ENCODE assay signal across 24 cellular contexts in the genomic region with DNA sequence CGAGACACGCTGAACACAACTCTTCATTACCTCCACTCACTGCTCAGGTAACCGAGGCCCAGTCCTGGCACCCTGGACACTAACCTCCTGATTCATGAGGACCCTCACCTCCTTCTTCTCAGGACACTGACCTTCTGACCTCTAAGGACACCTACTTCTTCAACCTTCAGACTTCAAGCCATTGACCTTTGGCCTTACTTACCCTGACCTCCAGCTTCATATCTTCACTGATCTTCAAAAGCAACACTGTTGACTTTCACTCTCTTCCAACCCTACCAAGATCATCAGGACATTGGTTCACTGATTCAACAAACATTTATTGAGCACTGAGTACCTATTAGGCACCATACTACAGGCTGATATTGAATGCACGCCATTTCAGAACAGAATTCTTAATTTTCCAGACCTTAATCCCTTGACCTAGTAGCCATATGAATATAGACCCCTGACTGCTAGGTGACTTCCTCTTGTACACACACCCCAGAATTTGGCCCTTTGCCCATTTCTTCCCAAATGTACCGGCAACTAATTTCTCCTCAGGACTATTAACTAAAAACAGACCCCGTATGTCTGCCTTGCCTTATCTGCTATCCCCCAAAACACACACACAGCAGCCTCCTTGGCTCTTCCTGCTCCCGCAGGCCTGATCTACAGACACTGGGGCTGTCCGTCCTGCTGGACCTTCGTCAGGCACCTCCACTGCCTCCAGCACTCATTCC. TPM values are rescaled to one million over a fixed set of nuclear protein-coding genes. Genes with fewer than 3 reads are reported as not detected.
DNase-seq lines count a peak whose midpoint lies in the region; ATAC-seq, FAIRE-seq and TF ChIP-seq lines count a peak whose summit lies in the region.
"Had no signal": no experiment of that assay in that cellular context is flagged by ENCODE, and none has a peak within 500 bp of the region (broad histone marks: within the 10 kb centered on the region; RNA-seq: fewer than 3 reads in every experiment).

No MANE protein-coding gene starts in this region.

- H3K4me1 Mint-ChIP-seq in astrocyte (ENCODE audit: low read depth, unreplicated experiment): peaks cover 17% of the 10 kb centered on the region
- H3K4me1 Mint-ChIP-seq in activated T-helper 1 cell treated with anti-CD3 and anti-CD28 coated beads, Interleukin-12 subunit alpha, Interleukin-12 subunit beta, Interleukin-2, Interleukin-4 antibody, amounts not matched to agents 30 ng/mL and 10 ng/mL and 1 ng/mL, durations not matched to agents 14 hours and 24 hours and 36 hours (ENCODE audit: low read depth): peaks cover 15% of the 10 kb centered on the region

- peak overlapping the region; percentile 70 for H3K4me3 Mint-ChIP-seq in astrocyte (ENCODE audit: unreplicated experiment)
- H3K4me3 Mint-ChIP-seq in activated T-helper 1 cell treated with anti-CD3 and anti-CD28 coated beads, Interleukin-12 subunit alpha, Interleukin-12 subunit beta, Interleukin-2, Interleukin-4 antibody, amounts not matched to agents 30 ng/mL and 10 ng/mL and 1 ng/mL, durations not matched to agents 14 hours and 24 hours and 36 hours: no peak overlapping the region
- H3K4me3 Mint-ChIP-seq: H9 had no signal

- CTCF ChIA-PET in HepG2 (lab: Yijun Ruan, JAX; ENCODE audit: low intra/inter-chr PET ratio, low total read pairs): no interaction called here

- no peaks in the 10 kb centered on the region for H3K27me3 Mint-ChIP-seq in astrocyte (ENCODE audit: low read depth, unreplicated experiment)
- peaks cover 28% of the 10 kb centered on the region for H3K27me3 Mint-ChIP-seq in activated T-helper 1 cell treated with anti-CD3 and anti-CD28 coated beads, Interleukin-12 subunit alpha, Interleukin-12 subunit beta, Interleukin-2, Interleukin-4 antibody, amounts not matched to agents 30 ng/mL and 10 ng/mL and 1 ng/mL, durations not matched to agents 14 hours and 24 hours and 36 hours (ENCODE audit: insufficient read depth)

- H3K27me3 ChIP-seq in HepG2 (ENCODE audit: control insufficient read depth in 1 of 2, insufficient read depth in 2 of 2, low read length in 2 of 2) (no peaks in the 10 kb centered on the region; a peak in 1 of 5 replicates), right lobe of liver (no peaks in the 10 kb centered on the region), astrocyte (ENCODE audit: insufficient read depth, low read length) (no peaks in the 10 kb centered on the region), neutrophil (peaks cover 26% of the 10 kb centered on the region)

- no peak overlapping the region for H3K9ac ChIP-seq in HepG2 (ENCODE audit: insufficient read depth, low read depth, low read length)
- H3K9ac ChIP-seq in astrocyte (ENCODE audit: low read length): no peak overlapping the region

- TF ChIP-seq CTCF in HepG2 (CRISPR knock-in tag; IDR thresholded peaks at IDR 0.05): no peak
- no peak for TF ChIP-seq CTCF in right lobe of liver (IDR thresholded peaks at IDR 0.05)
- no peak for TF ChIP-seq CTCF in astrocyte (IDR thresholded peaks at IDR 0.05; ENCODE audit: insufficient read depth, low read depth, low read length)
- no peak for TF ChIP-seq CTCF in neutrophil (IDR thresholded peaks at IDR 0.05)

- in situ Hi-C loops in HepG2 (cut with HindIII; ENCODE audit: extremely low pct_ligation_motif_present, low pct_unique_long_range_greater_than_20kb): no loop called here

- H3K27ac ChIP-seq in HepG2 (ENCODE audit: extremely low read length, insufficient read depth, low read length) (no peak overlapping the region), right lobe of liver (no peak overlapping the region), astrocyte (ENCODE audit: low read depth, low read length) (no peak overlapping the region), neutrophil (peak overlapping the region; percentile 6)
- H3K27ac ChIP-seq: SK-N-MC had no signal

- H3K36me3 ChIP-seq in HepG2 (replicated peaks in 1 of 2; ENCODE audit: control insufficient read depth in 1 of 2, insufficient read depth in 2 of 2, low read length in 2 of 2) (peaks cover 36 to 63% of the 10 kb centered on the region in 2 experiments), right lobe of liver (peaks cover 0 to 48% (median 14%) of the 10 kb centered on the region in 4 donors), astrocyte (ENCODE audit: insufficient read depth, low read length) (peaks cover 60% of the 10 kb centered on the region), neutrophil (peaks cover 34% of the 10 kb centered on the region)

- H3K9me3 Mint-ChIP-seq in astrocyte (ENCODE audit: unreplicated experiment): no peaks in the 10 kb centered on the region
- no peaks in the 10 kb centered on the region for H3K9me3 Mint-ChIP-seq in activated T-helper 1 cell treated with anti-CD3 and anti-CD28 coated beads, Interleukin-12 subunit alpha, Interleukin-12 subunit beta, Interleukin-2, Interleukin-4 antibody, amounts not matched to agents 30 ng/mL and 10 ng/mL and 1 ng/mL, durations not matched to agents 14 hours and 24 hours and 36 hours
- H3K9me3 Mint-ChIP-seq: H9 had no signal

- H2AFZ ChIP-seq in HepG2 (ENCODE audit: low read length): no peak overlapping the region
- H2AFZ ChIP-seq in astrocyte (ENCODE audit: low read depth, low read length): no peak overlapping the region

- H3K36me3 Mint-ChIP-seq in astrocyte (ENCODE audit: low read depth, unreplicated experiment): peaks cover 25% of the 10 kb centered on the region
- no peaks in the 10 kb centered on the region for H3K36me3 Mint-ChIP-seq in activated T-helper 1 cell treated with anti-CD3 and anti-CD28 coated beads, Interleukin-12 subunit alpha, Interleukin-12 subunit beta, Interleukin-2, Interleukin-4 antibody, amounts not matched to agents 30 ng/mL and 10 ng/mL and 1 ng/mL, durations not matched to agents 14 hours and 24 hours and 36 hours (ENCODE audit: low read depth)

- DNase-seq in HepG2 (ENCODE audit: low spot score) (no peak), right lobe of liver (no peak), astrocyte (ENCODE audit: low read depth) (no peak), NCI-H2171 treated with DMSO at 0.1 percent for 48 hours (lab: John Stamatoyannopoulos, UW) (no peak), dermis blood vessel endothelial cell (no peak)
- DNase-seq in activated CD4-positive, CD25-positive, alpha-beta regulatory T cell treated with anti-CD3 and anti-CD28 coated beads, Interleukin-2, amount 50 U/mL, for 72 hours: no peak
- DNase-seq in activated T-helper 1 cell treated with anti-CD3 and anti-CD28 coated beads, Interleukin-12 subunit alpha, Interleukin-12 subunit beta, Interleukin-2, Interleukin-4 antibody, amounts not matched to agents 30 ng/mL and 10 ng/mL and 1 ng/mL, durations not matched to agents 14 hours and 24 hours and 36 hours (ENCODE audit: low spot score): no peak
- DNase-seq: H9, MM.1S, NCI-H1092, NCI-H146, NCI-H2029 treated with DMSO at 0.1 percent for 48 hours, NCI-H2171, NCI-H446, NCI-H526 treated with DMSO at 0.1 percent for 48 hours, OCI-M1, Right ventricle myocardium superior had no signal

- H3K79me2 ChIP-seq in HepG2 (ENCODE audit: insufficient read depth, low read length): peaks cover 3% of the 10 kb centered on the region
- H3K79me2 ChIP-seq in astrocyte (ENCODE audit: insufficient read depth, low read length): peaks cover 43% of the 10 kb centered on the region

- no peak overlapping the region for H3K27ac Mint-ChIP-seq in astrocyte (ENCODE audit: unreplicated experiment)
- no peak overlapping the region for H3K27ac Mint-ChIP-seq in activated T-helper 1 cell treated with anti-CD3 and anti-CD28 coated beads, Interleukin-12 subunit alpha, Interleukin-12 subunit beta, Interleukin-2, Interleukin-4 antibody, amounts not matched to agents 30 ng/mL and 10 ng/mL and 1 ng/mL, durations not matched to agents 14 hours and 24 hours and 36 hours
- H3K27ac Mint-ChIP-seq: H9 had no signal

- no peak for TF ChIP-seq RAD21 in HepG2 (CRISPR knock-in tag; IDR thresholded peaks at IDR 0.05)

- peaks cover 20% of the 10 kb centered on the region for H3K4me1 ChIP-seq in HepG2 (ENCODE audit: insufficient read depth, low read length)
- H3K4me1 ChIP-seq in right lobe of liver: peaks cover 0 to 8% (median 0%) of the 10 kb centered on the region in 4 donors
- H3K4me1 ChIP-seq in astrocyte (ENCODE audit: insufficient read depth, low read length): peaks cover 19% of the 10 kb centered on the region
- peaks cover 21 to 24% of the 10 kb centered on the region in 2 experiments for H3K4me1 ChIP-seq in neutrophil (ENCODE audit: control insufficient read depth in 1 of 2, insufficient read depth in 1 of 2, low read depth in 1 of 2, low read length in 1 of 2)

- FAIRE-seq in HepG2 (lab: Jason Lieb, UNC) (no peak), astrocyte (lab: Jason Lieb, UNC) (no peak)
- FAIRE-seq: D721Med, G401.6, HTR-8/SVneo had no signal

- intact Hi-C loops in HepG2 (cut with micrococcal nuclease; ENCODE audit: unreplicated experiment): no loop called here
- intact Hi-C loops in right lobe of liver (cut with DNase I): no loop called here
- intact Hi-C loops in activated T-helper 1 cell treated with anti-CD3 and anti-CD28 coated beads, Interleukin-12 subunit alpha, Interleukin-12 subunit beta, Interleukin-2, Interleukin-4 antibody, amounts not matched to agents 30 ng/mL and 10 ng/mL and 1 ng/mL, durations not matched to agents 14 hours and 24 hours and 36 hours (cut with micrococcal nuclease): no loop called here

- no peak overlapping the region for H3K4me2 ChIP-seq in HepG2 (ENCODE audit: low read depth, low read length)
- no peak overlapping the region for H3K4me2 ChIP-seq in astrocyte (ENCODE audit: low read length)

- H4K20me1 ChIP-seq in HepG2 (ENCODE audit: insufficient read depth, low read length): no peaks in the 10 kb centered on the region
- peaks cover 73% of the 10 kb centered on the region for H4K20me1 ChIP-seq in astrocyte (ENCODE audit: insufficient read depth, low read length)

- H3K9me3 ChIP-seq in HepG2 (ENCODE audit: low read length): no peaks in the 10 kb centered on the region
- H3K9me3 ChIP-seq in right lobe of liver: no peaks in the 10 kb centered on the region
- no peaks in the 10 kb centered on the region for H3K9me3 ChIP-seq in astrocyte (ENCODE audit: insufficient read depth, low read depth, low read length)
- H3K9me3 ChIP-seq in neutrophil: no peaks in the 10 kb centered on the region

- no peak for TF ChIP-seq POLR2A in HepG2 (IDR thresholded peaks at IDR 0.05; ENCODE audit: insufficient read depth in 1 of 2, low read depth in 2 of 2, low read length in 2 of 2)
- TF ChIP-seq POLR2A in right lobe of liver (IDR thresholded peaks at IDR 0.05): no peak

- ATAC-seq in HepG2 (no peak), right lobe of liver (no peak)

- no TSS peak for BruUV-seq in HepG2 (replicated peaks; lab: Mats Ljungman, UMichigan)

- POLR2A ChIA-PET in HepG2 (lab: Yijun Ruan, JAX): interaction anchor here (0.6 to 1.1 kb wide), 2 partner anchors 11 to 28 kb away, joined by 3 read pairs; no protein-coding TSS in a partner anchor

- TF ChIP-seq EP300 in HepG2 (IDR thresholded peaks at IDR 0.05; ENCODE audit: low read depth in 2 of 2, low read length in 2 of 2): no peak
- no peak for TF ChIP-seq EP300 in HepG2 (CRISPR knock-in tag; IDR thresholded peaks at IDR 0.05; ENCODE audit: borderline replicate concordance)

- WGBS in HepG2 (ENCODE audit: low lambda C conversion rate): 86% methylated on average over 9 of the region's 9 CpGs
- WGBS in right lobe of liver (ENCODE audit: insufficient coverage, low coverage, low lambda C conversion rate, missing lambda C conversion rate): 81% methylated on average over 7 of the region's 9 CpGs

- H3K4me3 ChIP-seq in HepG2 (replicated peaks in 1 of 3; ENCODE audit: insufficient read depth in 1 of 3, low read depth in 2 of 3, low read length in 3 of 3) (no peak overlapping the region), right lobe of liver (no peak overlapping the region), astrocyte (ENCODE audit: insufficient read depth, low read depth, low read length) (no peak overlapping the region), neutrophil (ENCODE audit: low read depth in 1 of 2, low read length in 1 of 2) (no peak overlapping the region)
- H3K4me3 ChIP-seq: SK-N-MC had no signal

RNA-seq across cellular contexts. Expression of gene ARHGEF40, which starts 5.8 kb away (rescaled TPM):
- total RNA-seq in HepG2 (2016; rRNA removed; fragmentation: Illumina TruSeq; extraction: Trizol) (18.5 and 28.1 TPM in 2 replicates), right lobe of liver (10 to 100 TPM; 17.1 to 35.8 (median 25.1) TPM), astrocyte (99.9 and 129 TPM in 2 replicates), dermis blood vessel endothelial cell (6.2 and 7.3 TPM in 2 replicates)
- 5.0 and 7.1 TPM in 2 replicates for total RNA-seq in HepG2 (2016; cell fraction: cytosol; rRNA removed; fragmentation: Illumina TruSeq; extraction: Trizol; ENCODE audit: low read depth)
- 15.0 and 26.8 TPM in 2 replicates for total RNA-seq in HepG2 (2016; cell fraction: insoluble cytoplasmic fraction; rRNA removed; fragmentation: Illumina TruSeq; extraction: Trizol)
- total RNA-seq in HepG2 (2016; cell fraction: membrane; rRNA removed; fragmentation: Illumina TruSeq; extraction: Trizol): 8.4 and 8.6 TPM in 2 replicates
- 32.3 and 36.7 TPM in 2 replicates for total RNA-seq in HepG2 (2016; cell fraction: nucleus; rRNA removed; fragmentation: Illumina TruSeq; extraction: Trizol)
- 78.1 and 97.1 TPM in 2 replicates for polyA plus RNA-seq in HepG2 (2011; rRNA removed)
- 47.9 and 68.0 TPM in 2 replicates for polyA plus RNA-seq in HepG2 (2011; cell fraction: cytosol; rRNA removed)
- 243 and 248 TPM in 2 replicates for polyA plus RNA-seq in HepG2 (2011; cell fraction: nucleus; rRNA removed)
- polyA plus RNA-seq in HepG2 (2012): 34.1 and 49.5 TPM in 2 replicates
- 2.9 and 3.7 TPM in 2 replicates for polyA plus RNA-seq in HepG2 (2016; cell fraction: cytosol; fragmentation: Illumina TruSeq; extraction: Trizol; ENCODE audit: low read depth)
- 13.8 and 18.7 TPM in 2 replicates for polyA plus RNA-seq in HepG2 (2016; cell fraction: insoluble cytoplasmic fraction; fragmentation: Illumina TruSeq; extraction: Trizol; ENCODE audit: low read depth)
- polyA plus RNA-seq in HepG2 (2016; cell fraction: membrane; fragmentation: Illumina TruSeq; extraction: Trizol; ENCODE audit: low read depth): 5.9 and 7.3 TPM in 2 replicates
- 69.4 and 77.3 TPM in 2 replicates for polyA plus RNA-seq in HepG2 (2016; cell fraction: nucleus; fragmentation: Illumina TruSeq; extraction: Trizol; ENCODE audit: insufficient read depth, low read depth)
- 29.6 and 155 TPM in 2 replicates for polyA minus RNA-seq in HepG2 (2011; rRNA and poly(A)+ RNA removed; ENCODE audit: low replicate concordance)
- 32.6 and 33.5 TPM in 2 replicates for polyA minus RNA-seq in HepG2 (2011; cell fraction: cytosol; rRNA and poly(A)+ RNA removed)
- polyA minus RNA-seq in HepG2 (2011; cell fraction: nucleus; rRNA and poly(A)+ RNA removed): 71.0 and 71.2 TPM in 2 replicates
- total RNA-seq in activated T-helper 1 cell treated with anti-CD3 and anti-CD28 coated beads, Interleukin-12 subunit alpha, Interleukin-12 subunit beta, Interleukin-2, Interleukin-4 antibody, amounts not matched to agents 30 ng/mL and 10 ng/mL and 1 ng/mL, durations not matched to agents 14 hours and 24 hours and 36 hours: not detected in 2 replicates

RNA-seq across cellular contexts. Expression of gene RNASE8, which starts 18.3 kb away (rescaled TPM):
- not detected in 2 replicates for total RNA-seq in HepG2 (2016; rRNA removed; fragmentation: Illumina TruSeq; extraction: Trizol)
- total RNA-seq in HepG2 (2016; cell fraction: cytosol; rRNA removed; fragmentation: Illumina TruSeq; extraction: Trizol; ENCODE audit: low read depth): not detected in 2 replicates
- total RNA-seq in HepG2 (2016; cell fraction: insoluble cytoplasmic fraction; rRNA removed; fragmentation: Illumina TruSeq; extraction: Trizol): not detected in 2 replicates
- total RNA-seq in HepG2 (2016; cell fraction: membrane; rRNA removed; fragmentation: Illumina TruSeq; extraction: Trizol): not detected in 2 replicates
- not detected in 2 replicates for total RNA-seq in HepG2 (2016; cell fraction: nucleus; rRNA removed; fragmentation: Illumina TruSeq; extraction: Trizol)
- polyA plus RNA-seq in HepG2 (2011; rRNA removed): not detected in 2 replicates
- polyA plus RNA-seq in HepG2 (2011; cell fraction: cytosol; rRNA removed): not detected in 2 replicates
- polyA plus RNA-seq in HepG2 (2011; cell fraction: nucleus; rRNA removed): not detected in 2 replicates
- not detected in 2 replicates for polyA plus RNA-seq in HepG2 (2012)
- not detected in 2 replicates for polyA plus RNA-seq in HepG2 (2016; cell fraction: cytosol; fragmentation: Illumina TruSeq; extraction: Trizol; ENCODE audit: low read depth)
- not detected in 2 replicates for polyA plus RNA-seq in HepG2 (2016; cell fraction: insoluble cytoplasmic fraction; fragmentation: Illumina TruSeq; extraction: Trizol; ENCODE audit: low read depth)
- not detected in 2 replicates for polyA plus RNA-seq in HepG2 (2016; cell fraction: membrane; fragmentation: Illumina TruSeq; extraction: Trizol; ENCODE audit: low read depth)
- not detected in 2 replicates for polyA plus RNA-seq in HepG2 (2016; cell fraction: nucleus; fragmentation: Illumina TruSeq; extraction: Trizol; ENCODE audit: insufficient read depth, low read depth)
- not detected in 2 replicates for polyA minus RNA-seq in HepG2 (2011; rRNA and poly(A)+ RNA removed; ENCODE audit: low replicate concordance)
- not detected in 2 replicates for polyA minus RNA-seq in HepG2 (2011; cell fraction: cytosol; rRNA and poly(A)+ RNA removed)
- polyA minus RNA-seq in HepG2 (2011; cell fraction: nucleus; rRNA and poly(A)+ RNA removed): not detected in 2 replicates
- total RNA-seq in right lobe of liver: not detected
- not detected in 2 replicates for total RNA-seq in astrocyte
- total RNA-seq in activated T-helper 1 cell treated with anti-CD3 and anti-CD28 coated beads, Interleukin-12 subunit alpha, Interleukin-12 subunit beta, Interleukin-2, Interleukin-4 antibody, amounts not matched to agents 30 ng/mL and 10 ng/mL and 1 ng/mL, durations not matched to agents 14 hours and 24 hours and 36 hours: not detected in 2 replicates
- total RNA-seq in dermis blood vessel endothelial cell: not detected in 2 replicates
- total RNA-seq: A673, H9, LHCN-M2, Right ventricle myocardium superior had no signal

RNA-seq across cellular contexts. Expression of gene ZNF219, which starts 22.6 kb away (rescaled TPM):
- 21.0 and 36.6 TPM in 2 replicates for total RNA-seq in HepG2 (2016; rRNA removed; fragmentation: Illumina TruSeq; extraction: Trizol)
- total RNA-seq in HepG2 (2016; cell fraction: cytosol; rRNA removed; fragmentation: Illumina TruSeq; extraction: Trizol; ENCODE audit: low read depth): 20.7 and 21.8 TPM in 2 replicates
- total RNA-seq in HepG2 (2016; cell fraction: insoluble cytoplasmic fraction; rRNA removed; fragmentation: Illumina TruSeq; extraction: Trizol): 19.3 and 35.8 TPM in 2 replicates
- total RNA-seq in HepG2 (2016; cell fraction: membrane; rRNA removed; fragmentation: Illumina TruSeq; extraction: Trizol): 53.1 and 55.3 TPM in 2 replicates
- total RNA-seq in HepG2 (2016; cell fraction: nucleus; rRNA removed; fragmentation: Illumina TruSeq; extraction: Trizol): 26.4 and 33.6 TPM in 2 replicates
- polyA plus RNA-seq in HepG2 (2011; rRNA removed): 34.5 and 42.2 TPM in 2 replicates
- 26.6 and 62.4 TPM in 2 replicates for polyA plus RNA-seq in HepG2 (2011; cell fraction: cytosol; rRNA removed)
- 171 and 203 TPM in 2 replicates for polyA plus RNA-seq in HepG2 (2011; cell fraction: nucleus; rRNA removed)
- 21.1 and 23.1 TPM in 2 replicates for polyA plus RNA-seq in HepG2 (2012)
- 37.9 and 42.6 TPM in 2 replicates for polyA plus RNA-seq in HepG2 (2016; cell fraction: cytosol; fragmentation: Illumina TruSeq; extraction: Trizol; ENCODE audit: low read depth)
- 34.5 and 39.2 TPM in 2 replicates for polyA plus RNA-seq in HepG2 (2016; cell fraction: insoluble cytoplasmic fraction; fragmentation: Illumina TruSeq; extraction: Trizol; ENCODE audit: low read depth)
- polyA plus RNA-seq in HepG2 (2016; cell fraction: membrane; fragmentation: Illumina TruSeq; extraction: Trizol; ENCODE audit: low read depth): 72.9 and 82.3 TPM in 2 replicates
- polyA plus RNA-seq in HepG2 (2016; cell fraction: nucleus; fragmentation: Illumina TruSeq; extraction: Trizol; ENCODE audit: insufficient read depth, low read depth): 76.4 and 80.2 TPM in 2 replicates
- 41.2 and 86.7 TPM in 2 replicates for polyA minus RNA-seq in HepG2 (2011; rRNA and poly(A)+ RNA removed; ENCODE audit: low replicate concordance)
- 20.3 and 21.8 TPM in 2 replicates for polyA minus RNA-seq in HepG2 (2011; cell fraction: cytosol; rRNA and poly(A)+ RNA removed)
- 61.3 and 63.0 TPM in 2 replicates for polyA minus RNA-seq in HepG2 (2011; cell fraction: nucleus; rRNA and poly(A)+ RNA removed)
- total RNA-seq in right lobe of liver: 10 to 100 TPM in 2 of 6 experiments, 1 to 10 TPM in 4; 6.9 to 20.6 (median 9.3) TPM
- total RNA-seq in astrocyte: 24.2 and 31.9 TPM in 2 replicates
- total RNA-seq in activated T-helper 1 cell treated with anti-CD3 and anti-CD28 coated beads, Interleukin-12 subunit alpha, Interleukin-12 subunit beta, Interleukin-2, Interleukin-4 antibody, amounts not matched to agents 30 ng/mL and 10 ng/mL and 1 ng/mL, durations not matched to agents 14 hours and 24 hours and 36 hours: 8.2 and 8.3 TPM in 2 replicates
- total RNA-seq in dermis blood vessel endothelial cell: 5.1 and 7.0 TPM in 2 replicates

RNA-seq across cellular contexts. Expression of gene TMEM253, which starts 25.0 kb away (rescaled TPM):
- total RNA-seq in HepG2 (2016; rRNA removed; fragmentation: Illumina TruSeq; extraction: Trizol) (0.29 TPM in 1 of 2 replicates, not detected in the other), right lobe of liver (1 to 10 TPM in 1 of 6 experiments, under 1 TPM in 3, not detected in 2; 0.20 to 1.2 (median 0.38) TPM), astrocyte (1.4 and 2.2 TPM in 2 replicates), dermis blood vessel endothelial cell (0.19 TPM in 1 of 2 replicates, not detected in the other)
- total RNA-seq in HepG2 (2016; cell fraction: cytosol; rRNA removed; fragmentation: Illumina TruSeq; extraction: Trizol; ENCODE audit: low read depth): 0.20 TPM in 1 of 2 replicates, not detected in the other
- total RNA-seq in HepG2 (2016; cell fraction: insoluble cytoplasmic fraction; rRNA removed; fragmentation: Illumina TruSeq; extraction: Trizol): 0.16 and 0.17 TPM in 2 replicates
- 0.21 and 0.25 TPM in 2 replicates for total RNA-seq in HepG2 (2016; cell fraction: membrane; rRNA removed; fragmentation: Illumina TruSeq; extraction: Trizol)
- 0.60 and 0.68 TPM in 2 replicates for total RNA-seq in HepG2 (2016; cell fraction: nucleus; rRNA removed; fragmentation: Illumina TruSeq; extraction: Trizol)
- 0.45 and 0.65 TPM in 2 replicates for polyA plus RNA-seq in HepG2 (2011; rRNA removed)
- 0.19 and 0.23 TPM in 2 replicates for polyA plus RNA-seq in HepG2 (2011; cell fraction: cytosol; rRNA removed)
- 1.1 and 2.0 TPM in 2 replicates for polyA plus RNA-seq in HepG2 (2011; cell fraction: nucleus; rRNA removed)
- polyA plus RNA-seq in HepG2 (2012): 0.66 and 0.69 TPM in 2 replicates
- 0.52 and 0.61 TPM in 2 replicates for polyA plus RNA-seq in HepG2 (2016; cell fraction: cytosol; fragmentation: Illumina TruSeq; extraction: Trizol; ENCODE audit: low read depth)
- polyA plus RNA-seq in HepG2 (2016; cell fraction: insoluble cytoplasmic fraction; fragmentation: Illumina TruSeq; extraction: Trizol; ENCODE audit: low read depth): 0.40 and 0.95 TPM in 2 replicates
- polyA plus RNA-seq in HepG2 (2016; cell fraction: membrane; fragmentation: Illumina TruSeq; extraction: Trizol; ENCODE audit: low read depth): 0.92 and 1.2 TPM in 2 replicates
- polyA plus RNA-seq in HepG2 (2016; cell fraction: nucleus; fragmentation: Illumina TruSeq; extraction: Trizol; ENCODE audit: insufficient read depth, low read depth): 0.88 and 0.92 TPM in 2 replicates
- polyA minus RNA-seq in HepG2 (2011; rRNA and poly(A)+ RNA removed; ENCODE audit: low replicate concordance): 1.0 and 3.5 TPM in 2 replicates
- polyA minus RNA-seq in HepG2 (2011; cell fraction: cytosol; rRNA and poly(A)+ RNA removed): not detected in 2 replicates
- polyA minus RNA-seq in HepG2 (2011; cell fraction: nucleus; rRNA and poly(A)+ RNA removed): 1.3 TPM in 1 of 2 replicates, not detected in the other
- total RNA-seq in activated T-helper 1 cell treated with anti-CD3 and anti-CD28 coated beads, Interleukin-12 subunit alpha, Interleukin-12 subunit beta, Interleukin-2, Interleukin-4 antibody, amounts not matched to agents 30 ng/mL and 10 ng/mL and 1 ng/mL, durations not matched to agents 14 hours and 24 hours and 36 hours: not detected in 2 replicates
- total RNA-seq: LHCN-M2 had no signal

RNA-seq across cellular contexts. Expression of gene RNASE7, which starts 33.7 kb away (rescaled TPM):
- total RNA-seq in HepG2 (2016; rRNA removed; fragmentation: Illumina TruSeq; extraction: Trizol): not detected in 2 replicates
- not detected in 2 replicates for total RNA-seq in HepG2 (2016; cell fraction: cytosol; rRNA removed; fragmentation: Illumina TruSeq; extraction: Trizol; ENCODE audit: low read depth)
- total RNA-seq in HepG2 (2016; cell fraction: insoluble cytoplasmic fraction; rRNA removed; fragmentation: Illumina TruSeq; extraction: Trizol): not detected in 2 replicates
- not detected in 2 replicates for total RNA-seq in HepG2 (2016; cell fraction: membrane; rRNA removed; fragmentation: Illumina TruSeq; extraction: Trizol)
- total RNA-seq in HepG2 (2016; cell fraction: nucleus; rRNA removed; fragmentation: Illumina TruSeq; extraction: Trizol): not detected in 2 replicates
- polyA plus RNA-seq in HepG2 (2011; rRNA removed): 0.04 and 0.17 TPM in 2 replicates
- polyA plus RNA-seq in HepG2 (2011; cell fraction: cytosol; rRNA removed): 0.04 and 0.06 TPM in 2 replicates
- 0.23 and 0.42 TPM in 2 replicates for polyA plus RNA-seq in HepG2 (2011; cell fraction: nucleus; rRNA removed)
- polyA plus RNA-seq in HepG2 (2012): 0.41 and 1.6 TPM in 2 replicates
- polyA plus RNA-seq in HepG2 (2016; cell fraction: cytosol; fragmentation: Illumina TruSeq; extraction: Trizol; ENCODE audit: low read depth): not detected in 2 replicates
- not detected in 2 replicates for polyA plus RNA-seq in HepG2 (2016; cell fraction: insoluble cytoplasmic fraction; fragmentation: Illumina TruSeq; extraction: Trizol; ENCODE audit: low read depth)
- polyA plus RNA-seq in HepG2 (2016; cell fraction: membrane; fragmentation: Illumina TruSeq; extraction: Trizol; ENCODE audit: low read depth): not detected in 2 replicates
- polyA plus RNA-seq in HepG2 (2016; cell fraction: nucleus; fragmentation: Illumina TruSeq; extraction: Trizol; ENCODE audit: insufficient read depth, low read depth): not detected in 2 replicates
- polyA minus RNA-seq in HepG2 (2011; rRNA and poly(A)+ RNA removed; ENCODE audit: low replicate concordance): not detected in 2 replicates
- polyA minus RNA-seq in HepG2 (2011; cell fraction: cytosol; rRNA and poly(A)+ RNA removed): not detected in 2 replicates
- polyA minus RNA-seq in HepG2 (2011; cell fraction: nucleus; rRNA and poly(A)+ RNA removed): not detected in 2 replicates
- under 1 TPM in 3 of 6 experiments, not detected in 3; 0.18 to 0.31 (median 0.22) TPM for total RNA-seq in right lobe of liver
- 0.19 TPM in 1 of 2 replicates, not detected in the other for total RNA-seq in astrocyte
- total RNA-seq in activated T-helper 1 cell treated with anti-CD3 and anti-CD28 coated beads, Interleukin-12 subunit alpha, Interleukin-12 subunit beta, Interleukin-2, Interleukin-4 antibody, amounts not matched to agents 30 ng/mL and 10 ng/mL and 1 ng/mL, durations not matched to agents 14 hours and 24 hours and 36 hours: not detected in 2 replicates
- not detected in 2 replicates for total RNA-seq in dermis blood vessel endothelial cell
- total RNA-seq: A673, H9, LHCN-M2, Right ventricle myocardium superior had no signal
